In genomic region chr6:37049990-37050853, GRCh38 we compare ENCODE assay signal across 8 cellular contexts. TPM values are rescaled to one million over a fixed set of nuclear protein-coding genes. Genes with fewer than 3 reads are reported as not detected.
DNase-seq lines count a peak whose midpoint lies in the region; ATAC-seq and TF ChIP-seq lines count a peak whose summit lies in the region.

No MANE protein-coding gene starts in this region.

- H3K27ac ChIP-seq in CD8-positive, alpha-beta T cell (ENCODE audit: low read depth, low read length): peak overlapping the region; percentile 59
- H3K27ac ChIP-seq in gastroesophageal sphincter: peak overlapping the region in 3 of 4 donors; percentile 39 to 56 (median 53)

- intact Hi-C loops in CD8-positive, alpha-beta T cell (cut with DNase I, micrococcal nuclease): loop anchor here (2.0 kb wide), 3 partner anchors 31 to 63 kb away; partner anchors contain the start of gene MTCH1 (in 1 of the 2)

- CTCF ChIA-PET in CD8-positive, alpha-beta T cell (lab: Charles Lee): interaction anchor here (0.7 to 13.5 kb wide), 18 partner anchors 16 to 165 kb away, joined by 3 to 281 read pairs (median 4); partner anchors contain the start of gene PIM1

- H3K36me3 Mint-ChIP-seq in CD8-positive, alpha-beta T cell: no peaks in the 10 kb centered on the region

- peak overlapping the region; percentile 96 for H3K27ac Mint-ChIP-seq in CD8-positive, alpha-beta T cell

- no peak for TF ChIP-seq EP300 in gastroesophageal sphincter (IDR thresholded peaks at IDR 0.05)

- no peaks in the 10 kb centered on the region for H3K9me3 ChIP-seq in CD8-positive, alpha-beta T cell (ENCODE audit: low read length)
- H3K9me3 ChIP-seq in gastroesophageal sphincter: no peaks in the 10 kb centered on the region

- H3K36me3 ChIP-seq in CD8-positive, alpha-beta T cell (ENCODE audit: insufficient read depth, low read length): no peaks in the 10 kb centered on the region
- no peaks in the 10 kb centered on the region for H3K36me3 ChIP-seq in gastroesophageal sphincter

- peak overlapping the region; percentile 79 for H3K4me3 Mint-ChIP-seq in CD8-positive, alpha-beta T cell

- H3K4me1 Mint-ChIP-seq in CD8-positive, alpha-beta T cell (ENCODE audit: low read depth): peaks cover 67% of the 10 kb centered on the region

- peak in 6 of 7 experiments; percentile 32 to 68 (median 52) for DNase-seq in CD8-positive, alpha-beta T cell
- peak; percentile 57 to 59 for DNase-seq in activated CD4-positive, alpha-beta T cell treated with anti-CD3 and anti-CD28 coated beads, Interleukin-2, amount 50 U/mL, for 4 hours
- peak; percentile 46 to 50 for DNase-seq in stimulated activated CD4-positive, alpha-beta T cell treated with anti-CD3 and anti-CD28 coated beads, Interleukin-1b, Interleukin-23, amount 100 ng/mL, for 4 hours (ENCODE audit: low read depth in 2 of 2)
- DNase-seq in RKO (ENCODE audit: low spot score): no peak

- WGBS in gastroesophageal sphincter (ENCODE audit: low coverage in 1 of 2), 2 donors: 30 to 36% methylated on average over 2 to 12 of the region's 24 CpGs

- H3K9me3 Mint-ChIP-seq in CD8-positive, alpha-beta T cell: no peaks in the 10 kb centered on the region

- peak; percentile 15 for ATAC-seq in CD8-positive, alpha-beta T cell
- peak; percentile 48 for ATAC-seq in HG03521 (IDR thresholded peaks at IDR 0.05; ENCODE audit: unreplicated experiment)
- ATAC-seq in gastroesophageal sphincter: peak; percentile 49
- no peak for ATAC-seq in GM21526 (IDR thresholded peaks at IDR 0.05; ENCODE audit: low FRiP score, unreplicated experiment)
- ATAC-seq in GM21576 (IDR thresholded peaks at IDR 0.05; ENCODE audit: unreplicated experiment): no peak

- H3K4me1 ChIP-seq in CD8-positive, alpha-beta T cell (ENCODE audit: insufficient read depth, low read length): peaks cover 69% of the 10 kb centered on the region
- H3K4me1 ChIP-seq in gastroesophageal sphincter: peaks cover 0 to 21% (median 11%) of the 10 kb centered on the region in 3 donors

- peak overlapping the region; percentile 44 for H3K4me3 ChIP-seq in CD8-positive, alpha-beta T cell (ENCODE audit: low read depth, low read length)
- H3K4me3 ChIP-seq in gastroesophageal sphincter: no peak overlapping the region

- POLR2A ChIA-PET in CD8-positive, alpha-beta T cell (lab: Charles Lee): interaction anchor here (0.9 to 3.5 kb wide), 7 partner anchors 15 to 175 kb away, joined by 3 to 69 read pairs (median 3); partner anchors contain the start of genes PIM1 and PPIL1

- TF ChIP-seq CTCF in CD8-positive, alpha-beta T cell (IDR thresholded peaks at IDR 0.05): no peak
- no peak for TF ChIP-seq CTCF in gastroesophageal sphincter (IDR thresholded peaks at IDR 0.05)

- H3K27me3 ChIP-seq in CD8-positive, alpha-beta T cell (ENCODE audit: insufficient read depth, low read length): no peaks in the 10 kb centered on the region
- no peaks in the 10 kb centered on the region for H3K27me3 ChIP-seq in gastroesophageal sphincter

- no peak for TF ChIP-seq POLR2A in gastroesophageal sphincter (IDR thresholded peaks at IDR 0.05)

- H3K27me3 Mint-ChIP-seq in CD8-positive, alpha-beta T cell (ENCODE audit: low read depth): no peaks in the 10 kb centered on the region

RNA-seq across cellular contexts. Expression of gene FGD2, which starts 44.8 kb away (rescaled TPM):
- total RNA-seq in CD8-positive, alpha-beta T cell: under 1 TPM; 0.68 to 0.83 TPM
- 10 to 100 TPM; 11.6 to 34.5 (median 22.5) TPM for total RNA-seq in gastroesophageal sphincter

Comparison
In these comparisons a context has a peak if more than half of its experiments do, and no peak if none do; other contexts are left out.
1. ATAC-seq: peak in CD8-positive, alpha-beta T cell (single experiment), HG03521 (single experiment) and gastroesophageal sphincter (single experiment); none in GM21526 (single experiment) and GM21576 (single experiment).
2. RNA of gene FGD2, which starts 44.8 kb away (total RNA-seq): 11.6 to 34.5 TPM in gastroesophageal sphincter; 0.68 to 0.83 TPM in CD8-positive, alpha-beta T cell; every median in the first group is over 4 times any median in the second.